Comparison of ENCODE assay signal across 5 cellular contexts in the genomic region with DNA sequence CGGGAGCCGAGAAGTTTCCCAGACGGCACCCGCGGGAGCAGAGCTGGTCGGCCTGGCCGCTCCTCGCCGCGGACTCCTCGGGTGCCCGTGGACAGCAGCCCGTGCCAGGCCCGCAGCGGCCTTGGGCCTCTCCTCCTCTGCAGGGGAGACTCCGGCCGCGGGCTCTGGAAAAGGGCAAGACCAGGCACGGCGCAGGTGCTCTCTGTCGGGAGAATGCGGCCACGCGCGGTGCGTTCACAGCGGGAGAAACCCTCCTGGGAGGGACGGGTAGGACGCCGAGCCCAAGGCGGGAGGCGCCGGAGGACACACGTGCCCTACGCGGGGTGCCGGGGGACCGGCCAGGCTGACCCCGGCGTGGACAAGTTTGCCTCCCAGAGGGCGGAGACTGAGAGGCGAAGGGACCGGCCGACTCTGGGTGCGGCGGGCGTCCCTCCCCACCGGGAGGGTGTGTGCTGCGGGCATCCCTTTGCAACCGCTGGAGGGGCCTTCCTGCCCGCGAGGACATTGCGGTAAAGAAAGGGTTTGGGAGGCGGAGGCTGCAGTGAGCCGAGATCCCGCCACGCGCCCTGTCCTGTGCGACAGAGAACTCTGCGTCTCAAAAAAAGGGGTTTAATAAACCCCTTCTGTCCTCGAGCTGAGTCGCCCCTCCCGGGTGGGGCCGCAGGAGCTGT. TPM values are rescaled to one million over a fixed set of nuclear protein-coding genes. Genes with fewer than 3 reads are reported as not detected.
DNase-seq lines count a peak whose midpoint lies in the region; ATAC-seq and TF ChIP-seq lines count a peak whose summit lies in the region.

No MANE protein-coding gene starts in this region.

- no peaks in the 10 kb centered on the region for H3K9me3 Mint-ChIP-seq in activated B cell treated with CpG ODN at 0.5 μM for 24 hours
- H3K9me3 Mint-ChIP-seq in stimulated activated naive CD8-positive, alpha-beta T cell treated with anti-CD3 and anti-CD28 coated beads, Interleukin-15, amount 100 ng/mL, for 72 hours = no peaks in the 10 kb centered on the region

- intact Hi-C loops in activated B cell treated with CpG ODN at 0.5 μM for 24 hours (cut with micrococcal nuclease) (no loop called here), left cardiac atrium (cut with DNase I) (loop anchor here in 1 of 2 donors (2.0 kb wide), 1 partner anchor 39 kb away; no protein-coding TSS in a partner anchor)

- DNase-seq in activated B cell treated with CpG ODN at 0.5 μM for 24 hours (peak; percentile 15), left cardiac atrium (peak; percentile 66), globus pallidus (ENCODE audit: low spot score) (no peak)
- peak; percentile 47 to 73 for DNase-seq in stimulated activated naive CD8-positive, alpha-beta T cell treated with anti-CD3 and anti-CD28 coated beads, Interleukin-15, amount 100 ng/mL, for 72 hours

- no peak for TF ChIP-seq CTCF in activated B cell treated with CpG ODN at 0.5 μM for 24 hours (IDR thresholded peaks at IDR 0.05)

- peaks cover 65% of the 10 kb centered on the region for H3K4me1 Mint-ChIP-seq in activated B cell treated with CpG ODN at 0.5 μM for 24 hours
- H3K4me1 Mint-ChIP-seq in stimulated activated naive CD8-positive, alpha-beta T cell treated with anti-CD3 and anti-CD28 coated beads, Interleukin-15, amount 100 ng/mL, for 72 hours = peaks cover 55% of the 10 kb centered on the region

- POLR2A ChIA-PET in activated B cell treated with CpG ODN at 0.5 μM for 24 hours (lab: Charles Lee) = interaction anchor here (0.6 to 2.3 kb wide), 11 partner anchors 9 to 132 kb away, joined by 3 to 22 read pairs (median 5); a partner anchor contains a TSS

- no peaks in the 10 kb centered on the region for H3K27me3 Mint-ChIP-seq in activated B cell treated with CpG ODN at 0.5 μM for 24 hours
- no peaks in the 10 kb centered on the region for H3K27me3 Mint-ChIP-seq in stimulated activated naive CD8-positive, alpha-beta T cell treated with anti-CD3 and anti-CD28 coated beads, Interleukin-15, amount 100 ng/mL, for 72 hours

- H3K36me3 Mint-ChIP-seq in activated B cell treated with CpG ODN at 0.5 μM for 24 hours (ENCODE audit: low read depth) = no peaks in the 10 kb centered on the region

- H3K4me3 Mint-ChIP-seq in activated B cell treated with CpG ODN at 0.5 μM for 24 hours = no peak overlapping the region
- peak overlapping the region; percentile 94 to 98 for H3K4me3 Mint-ChIP-seq in stimulated activated naive CD8-positive, alpha-beta T cell treated with anti-CD3 and anti-CD28 coated beads, Interleukin-15, amount 100 ng/mL, for 72 hours

- ATAC-seq in activated B cell treated with CpG ODN at 0.5 μM for 24 hours (ENCODE audit: low read depth) (no peak), left cardiac atrium (no peak), GM18909 (IDR thresholded peaks at IDR 0.05; ENCODE audit: poor library complexity, unreplicated experiment) (no peak)
- no peak for ATAC-seq in stimulated activated naive CD8-positive, alpha-beta T cell treated with anti-CD3 and anti-CD28 coated beads, Interleukin-15, amount 100 ng/mL, for 72 hours

- CTCF ChIA-PET in activated B cell treated with CpG ODN at 0.5 μM for 24 hours (lab: Charles Lee) = interaction anchor here (1.5 to 3.1 kb wide), 3 partner anchors 10 to 65 kb away, joined by 3 to 27 read pairs (median 6); a partner anchor contains a TSS

- peak overlapping the region; percentile 68 for H3K27ac Mint-ChIP-seq in activated B cell treated with CpG ODN at 0.5 μM for 24 hours
- peak overlapping the region; percentile 96 to 97 for H3K27ac Mint-ChIP-seq in stimulated activated naive CD8-positive, alpha-beta T cell treated with anti-CD3 and anti-CD28 coated beads, Interleukin-15, amount 100 ng/mL, for 72 hours

RNA-seq across cellular contexts. Expression of a gene that starts 2.3 kb away (rescaled TPM):
- 21.2 and 25.3 TPM in 2 replicates for total RNA-seq in activated B cell treated with CpG ODN at 0.5 μM for 24 hours
- 100 to 1,000 TPM; 151 to 215 TPM for total RNA-seq in left cardiac atrium

RNA-seq across cellular contexts. Expression of a gene that starts 4.5 kb away (rescaled TPM):
- total RNA-seq in activated B cell treated with CpG ODN at 0.5 μM for 24 hours (14.8 and 17.0 TPM in 2 replicates), left cardiac atrium (100 to 1,000 TPM; 669 to 779 TPM)

RNA-seq across cellular contexts. Expression of a gene that starts 8.6 kb away (rescaled TPM):
- total RNA-seq in activated B cell treated with CpG ODN at 0.5 μM for 24 hours (112 and 125 TPM in 2 replicates), left cardiac atrium (100 to 1,000 TPM; 420 to 494 TPM)

RNA-seq across cellular contexts. Expression of a gene that starts 16.8 kb away (rescaled TPM):
- total RNA-seq in activated B cell treated with CpG ODN at 0.5 μM for 24 hours (not detected in 2 replicates), left cardiac atrium (not detected)

RNA-seq across cellular contexts. Expression of a gene that starts 27.2 kb away (rescaled TPM):
- total RNA-seq in activated B cell treated with CpG ODN at 0.5 μM for 24 hours (62.3 and 74.1 TPM in 2 replicates), left cardiac atrium (10 to 100 TPM; 10.8 to 15.8 TPM)

Comparison
In these comparisons a context has a peak if more than half of its experiments do, and no peak if none do; other contexts are left out.
1. RNA of a gene that starts 4.5 kb away (total RNA-seq): 669 to 779 TPM in left cardiac atrium; 14.8 to 17.0 TPM in activated B cell treated with CpG ODN at 0.5 μM for 24 hours; every median in the first group is over 10 times any median in the second.